In genomic region chr2:26606847-26607190, GRCh38 we compare ENCODE assay signal across 19 cellular contexts. TPM values are rescaled to one million over a fixed set of nuclear protein-coding genes. Genes with fewer than 3 reads are reported as not detected.
DNase-seq lines count a peak whose midpoint lies in the region; ATAC-seq and TF ChIP-seq lines count a peak whose summit lies in the region.
"Had no signal": no experiment of that assay in that cellular context is flagged by ENCODE, and none has a peak within 500 bp of the region (broad histone marks: within the 10 kb centered on the region; RNA-seq: fewer than 3 reads in every experiment).

No MANE protein-coding gene starts in this region.

- TF ChIP-seq CTCF in PC-9 (conservative IDR thresholded peaks at IDR 0.05): no peak
- no peak for TF ChIP-seq CTCF in CD4-positive, alpha-beta T cell (IDR thresholded peaks at IDR 0.05)

- H3K4me1 ChIP-seq in PC-9 (replicated peaks; ENCODE audit: insufficient read depth): peaks cover 25% of the 10 kb centered on the region
- H3K4me1 ChIP-seq: gastrocnemius medialis had no signal

- peaks cover 15% of the 10 kb centered on the region for H3K27me3 Mint-ChIP-seq in CD4-positive, alpha-beta T cell

- H3K27ac Mint-ChIP-seq in CD4-positive, alpha-beta T cell: no peak overlapping the region
- H3K27ac Mint-ChIP-seq: immature natural killer cell; stimulated activated naive CD8-positive, alpha-beta T cell treated with anti-CD3 and anti-CD28 coated beads, Interleukin-15, Interleukin-2, amounts not matched to agents 100 ng/mL and 50 ng/mL, for 24 hours; T-helper 2 cell treated with Interferon-gamma antibody and Interleukin-4, amounts not matched to agents 5 μg/mL and 100 μg/mL, for 36 hours had no signal

- no peaks in the 10 kb centered on the region for H3K79me2 ChIP-seq in PC-9 (ENCODE audit: low read depth)

- no peak for ATAC-seq in CD4-positive, alpha-beta T cell (ENCODE audit: poor library complexity)
- no peak for ATAC-seq in GM21528 (IDR thresholded peaks at IDR 0.05; ENCODE audit: low FRiP score, unreplicated experiment)
- ATAC-seq: gastrocnemius medialis, K562, sciatic nerve had no signal

- peaks cover 18% of the 10 kb centered on the region for H3F3A ChIP-seq in PC-9 (ENCODE audit: insufficient read depth, low read depth)

- no peaks in the 10 kb centered on the region for H3K36me3 Mint-ChIP-seq in CD4-positive, alpha-beta T cell (ENCODE audit: low read depth)
- H3K36me3 Mint-ChIP-seq: immature natural killer cell had no signal

- H3K4me1 Mint-ChIP-seq in CD4-positive, alpha-beta T cell (ENCODE audit: low read depth): peaks cover 24% of the 10 kb centered on the region

- no peaks in the 10 kb centered on the region for H4K20me1 ChIP-seq in PC-9 (ENCODE audit: insufficient read depth)

- no peaks in the 10 kb centered on the region for H3K9me3 Mint-ChIP-seq in CD4-positive, alpha-beta T cell
- H3K9me3 Mint-ChIP-seq: immature natural killer cell; stimulated activated naive CD8-positive, alpha-beta T cell treated with anti-CD3 and anti-CD28 coated beads, Interleukin-15, Interleukin-2, amounts not matched to agents 100 ng/mL and 50 ng/mL, for 24 hours; T-helper 2 cell treated with Interferon-gamma antibody and Interleukin-4, amounts not matched to agents 5 μg/mL and 100 μg/mL, for 36 hours had no signal

- H2AFZ ChIP-seq in PC-9: peak overlapping the region; percentile 57; the same call in 1 of the 2 replicates
- H2AFZ ChIP-seq: GM23248 had no signal

- peak overlapping the region; percentile 62 for H3K27ac ChIP-seq in PC-9
- no peak overlapping the region for H3K27ac ChIP-seq in CD4-positive, alpha-beta T cell (ENCODE audit: low read depth, low read length)
- H3K27ac ChIP-seq: brain microvascular endothelial cell, gastrocnemius medialis, GM23248 had no signal

- DNase-seq in NCI-H82 (lab: John Stamatoyannopoulos, UW) (peak; percentile 79), NCI-H82 treated with DMSO at 0.1 percent for 48 hours (lab: John Stamatoyannopoulos, UW; ENCODE audit: unreplicated experiment) (no peak), PC-9 (peak; percentile 77 to 90), kidney tubule cell (ENCODE audit: low spot score) (peak; percentile 67), renal cortical epithelial cell (ENCODE audit: low read depth) (peak; percentile 48), NCI-H1417 treated with DMSO at 0.1 percent for 48 hours (lab: John Stamatoyannopoulos, UW) (no peak)
- no peak for DNase-seq in CD4-positive, alpha-beta T cell
- DNase-seq: activated CD4-positive, alpha-beta T cell treated with anti-CD3 and anti-CD28 coated beads, Interleukin-2, amount 50 U/mL, for 48 hours; activated gamma-delta T cell treated with Interleukin-2 at 50 U/mL for 16 hours; brain microvascular endothelial cell; effector memory CD4-positive, alpha-beta T cell; gastrocnemius medialis; GM23248; immature natural killer cell had no signal

- no peaks in the 10 kb centered on the region for H3K9me2 ChIP-seq in PC-9 (ENCODE audit: insufficient read depth)

- H3K4me3 ChIP-seq in PC-9: peak overlapping the region; percentile 17; the same call in 1 of the 2 replicates
- H3K4me3 ChIP-seq: gastrocnemius medialis, GM23248, K562 had no signal

- H3K4me3 Mint-ChIP-seq in CD4-positive, alpha-beta T cell: no peak overlapping the region
- H3K4me3 Mint-ChIP-seq: immature natural killer cell; stimulated activated naive CD8-positive, alpha-beta T cell treated with anti-CD3 and anti-CD28 coated beads, Interleukin-15, Interleukin-2, amounts not matched to agents 100 ng/mL and 50 ng/mL, for 24 hours; T-helper 2 cell treated with Interferon-gamma antibody and Interleukin-4, amounts not matched to agents 5 μg/mL and 100 μg/mL, for 36 hours had no signal

- peak overlapping the region; percentile 72 for H3K4me2 ChIP-seq in PC-9

- BruUV-seq in PC-9 (replicated peaks; lab: Mats Ljungman, UMichigan): no TSS peak

- no peaks in the 10 kb centered on the region for H3K27me3 ChIP-seq in PC-9 (ENCODE audit: insufficient read depth, low read depth)
- peaks cover 7% of the 10 kb centered on the region for H3K27me3 ChIP-seq in CD4-positive, alpha-beta T cell (ENCODE audit: control insufficient read depth, insufficient read depth, low read length)

- no peaks in the 10 kb centered on the region for H3K36me3 ChIP-seq in PC-9 (ENCODE audit: low read depth)
- H3K36me3 ChIP-seq: brain microvascular endothelial cell, gastrocnemius medialis had no signal

- no peaks in the 10 kb centered on the region for H3K9me3 ChIP-seq in PC-9 (ENCODE audit: insufficient read depth, low read depth)
- H3K9me3 ChIP-seq in CD4-positive, alpha-beta T cell (ENCODE audit: control insufficient read depth, low read length): no peaks in the 10 kb centered on the region
- H3K9me3 ChIP-seq: gastrocnemius medialis had no signal

- POLR2A ChIA-PET in PC-9 (lab: Charles Lee; ENCODE audit: unreplicated experiment): interaction anchor here (0.5 to 1.1 kb wide), 3 partner anchors 64 to 303 kb away, joined by 3 to 9 read pairs (median 7); no protein-coding TSS in a partner anchor
- POLR2A ChIA-PET in CD4-positive, alpha-beta T cell (lab: Charles Lee): no interaction called here

- intact Hi-C loops in PC-9 (cut with micrococcal nuclease; ENCODE audit: unreplicated experiment): loop anchor here (1.0 to 10.0 kb wide), 4 partner anchors 34 to 238 kb away; partner anchors contain the start of genes CIB4 and DPYSL5
- intact Hi-C loops in CD4-positive, alpha-beta T cell (cut with DNase I, micrococcal nuclease): loop anchor here (5.0 kb wide), 2 partner anchors 320 to 335 kb away; no protein-coding TSS in a partner anchor

- CTCF ChIA-PET in PC-9 (lab: Charles Lee): interaction anchor here (0.6 to 1.3 kb wide), 3 partner anchors 34 to 1435 kb away, joined by 5 to 9 read pairs (median 8); partner anchors contain the start of gene CIB4
- CTCF ChIA-PET in CD4-positive, alpha-beta T cell (lab: Charles Lee): no interaction called here

RNA-seq across cellular contexts. Expression of gene CIB4, which starts 34.3 kb away (rescaled TPM):
- total RNA-seq in PC-9 (2021) (not detected in 2 replicates), renal cortical epithelial cell (not detected in 2 replicates)
- not detected for total RNA-seq in CD4-positive, alpha-beta T cell
- total RNA-seq: gastrocnemius medialis, GM23248, K562, sciatic nerve had no signal

Comparison
In these comparisons a context has a peak if more than half of its experiments do, and no peak if none do; other contexts are left out.
1. DNase-seq: peak in NCI-H82 (single experiment), PC-9 (2 of 2), kidney tubule cell (single experiment) and renal cortical epithelial cell (single experiment); none in NCI-H82 treated with DMSO at 0.1 percent for 48 hours (single experiment), CD4-positive, alpha-beta T cell (0 of 10) and NCI-H1417 treated with DMSO at 0.1 percent for 48 hours (single experiment).